8 cellular contexts compared by ENCODE assay signal in the genomic region with DNA sequence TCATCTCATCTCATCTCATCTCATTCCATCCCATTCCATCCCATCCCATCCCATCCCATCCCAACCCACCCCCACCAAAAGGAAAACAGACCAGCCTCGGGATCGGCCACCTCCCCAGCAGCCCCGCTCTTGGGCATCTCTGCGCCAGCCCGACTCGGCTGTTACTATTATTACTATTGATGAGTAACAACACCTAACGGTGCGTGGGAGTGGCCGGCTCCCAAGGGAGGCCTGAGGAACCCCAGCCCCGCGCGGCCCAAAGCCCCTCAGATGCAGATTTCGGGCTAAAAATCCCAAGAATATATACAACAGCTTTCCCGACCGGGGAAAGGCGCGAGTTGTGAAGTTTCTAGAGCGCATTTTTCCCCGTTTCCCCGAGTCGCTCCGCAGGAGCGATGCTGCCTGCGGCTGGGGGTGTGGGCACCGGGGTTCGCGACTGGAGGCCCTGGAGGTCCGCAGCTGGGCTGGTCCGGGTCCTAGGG. TPM values are rescaled to one million over a fixed set of nuclear protein-coding genes. Genes with fewer than 3 reads are reported as not detected.
DNase-seq lines count a peak whose midpoint lies in the region; ATAC-seq and TF ChIP-seq lines count a peak whose summit lies in the region.

No MANE protein-coding gene starts in this region.

- H3K4me3 Mint-ChIP-seq in GM23338 = peak overlapping the region; percentile 95
- peak overlapping the region; percentile 85 for H3K4me3 Mint-ChIP-seq in activated naive CD8-positive, alpha-beta T cell treated with anti-CD3 and anti-CD28 coated beads, Interleukin-2, amount 10 ng/mL, durations not matched to agents 7 days and 5 days
- H3K4me3 Mint-ChIP-seq in immature natural killer cell = peak overlapping the region; percentile 84 to 88 (median 87)

- H3K36me3 ChIP-seq in GM23338 (ENCODE audit: insufficient read depth) = no peaks in the 10 kb centered on the region
- H3K36me3 ChIP-seq in MG63 = peaks cover 8% of the 10 kb centered on the region; the same call in 1 of the 2 replicates

- H3K9me2 ChIP-seq in GM23338 (ENCODE audit: insufficient read depth) = no peaks in the 10 kb centered on the region

- peaks cover 49% of the 10 kb centered on the region for H3K79me2 ChIP-seq in GM23338 (replicated peaks; ENCODE audit: insufficient read depth)

- H2AFZ ChIP-seq in GM23338 = peak overlapping the region; percentile 89

- no peak for TF ChIP-seq CTCF in GM23338 (conservative IDR thresholded peaks at IDR 0.05; ENCODE audit: low read depth in 2 of 2)

- peak; percentile 13 for ATAC-seq in GM18499 (IDR thresholded peaks at IDR 0.05; ENCODE audit: insufficient read depth, unreplicated experiment)
- ATAC-seq in GM23338 = peak; percentile 4; the same call in 2 of the 3 replicates
- ATAC-seq in activated naive CD8-positive, alpha-beta T cell treated with anti-CD3 and anti-CD28 coated beads, Interleukin-2, amount 10 ng/mL, durations not matched to agents 7 days and 5 days (ENCODE audit: low read depth) = peak; percentile 5

- H3F3A ChIP-seq in GM23338 (replicated peaks; ENCODE audit: low read depth) = no peaks in the 10 kb centered on the region

- H3K4me3 ChIP-seq in GM23338 = peak overlapping the region; percentile 94
- H3K4me3 ChIP-seq in MG63 = peak overlapping the region; percentile 93

- H4K20me1 ChIP-seq in GM23338 (replicated peaks; ENCODE audit: insufficient read depth) = peaks cover 9% of the 10 kb centered on the region; the same call in 1 of the 2 replicates

- peaks cover 10% of the 10 kb centered on the region; the same call in 1 of the 3 replicates for H3K36me3 Mint-ChIP-seq in GM23338 (ENCODE audit: low read depth)
- no peaks in the 10 kb centered on the region for H3K36me3 Mint-ChIP-seq in activated naive CD8-positive, alpha-beta T cell treated with anti-CD3 and anti-CD28 coated beads, Interleukin-2, amount 10 ng/mL, durations not matched to agents 7 days and 5 days
- H3K36me3 Mint-ChIP-seq in immature natural killer cell = no peaks in the 10 kb centered on the region

- H3K4me1 Mint-ChIP-seq in GM23338 (peaks cover 16% of the 10 kb centered on the region), immature natural killer cell (peaks cover 13 to 21% of the 10 kb centered on the region in 2 donors)
- H3K4me1 Mint-ChIP-seq in activated naive CD8-positive, alpha-beta T cell treated with anti-CD3 and anti-CD28 coated beads, Interleukin-2, amount 10 ng/mL, durations not matched to agents 7 days and 5 days = peaks cover 17% of the 10 kb centered on the region

- POLR2A ChIA-PET in activated naive CD8-positive, alpha-beta T cell treated with anti-CD3 and anti-CD28 coated beads, Interleukin-2, amount 10 ng/mL, durations not matched to agents 7 days and 5 days (lab: Charles Lee) = interaction anchor here (1.2 to 1.5 kb wide), 2 partner anchors 88 to 89 kb away, joined by 3 read pairs; a partner anchor contains a TSS

- no peaks in the 10 kb centered on the region for H3K9me3 ChIP-seq in MG63

- H3K27ac Mint-ChIP-seq in GM23338 (no peak overlapping the region), immature natural killer cell (peak overlapping the region in 2 of 6 donors; percentile 59 to 71)
- H3K27ac Mint-ChIP-seq in activated naive CD8-positive, alpha-beta T cell treated with anti-CD3 and anti-CD28 coated beads, Interleukin-2, amount 10 ng/mL, durations not matched to agents 7 days and 5 days = peak overlapping the region; percentile 62

- H3K27me3 ChIP-seq in GM23338 (ENCODE audit: insufficient read depth) (peaks cover 12% of the 10 kb centered on the region), MG63 (no peaks in the 10 kb centered on the region)

- peaks cover 17% of the 10 kb centered on the region for H3K4me1 ChIP-seq in GM23338 (ENCODE audit: insufficient read depth)

- no peak for DNase-seq in GM23338 (ENCODE audit: low spot score)
- peak; percentile 57 for DNase-seq in MG63
- no peak for DNase-seq in activated naive CD8-positive, alpha-beta T cell treated with anti-CD3 and anti-CD28 coated beads, Interleukin-2, amount 10 ng/mL, durations not matched to agents 7 days and 5 days
- no peak for DNase-seq in immature natural killer cell
- DNase-seq in stimulated activated CD4-positive, alpha-beta T cell treated with anti-CD3 and anti-CD28 coated beads, Interleukin-1b, Interleukin-23, amount 100 ng/mL, for 4 hours (ENCODE audit: low read depth in 2 of 2) = peak; percentile 15 to 21
- no peak for DNase-seq in mesenteric fat pad (ENCODE audit: low spot score)
- DNase-seq in C1 segment of cervical spinal cord (lab: John Stamatoyannopoulos, UW) = no peak

- peaks cover 11% of the 10 kb centered on the region for H3K27me3 Mint-ChIP-seq in GM23338 (ENCODE audit: insufficient read depth, low read depth, poor library complexity)
- peaks cover 19% of the 10 kb centered on the region for H3K27me3 Mint-ChIP-seq in activated naive CD8-positive, alpha-beta T cell treated with anti-CD3 and anti-CD28 coated beads, Interleukin-2, amount 10 ng/mL, durations not matched to agents 7 days and 5 days
- H3K27me3 Mint-ChIP-seq in immature natural killer cell (ENCODE audit: low read depth in 3 of 3) = peaks cover 10 to 17% (median 14%) of the 10 kb centered on the region in 3 donors

- H3K4me2 ChIP-seq in GM23338 = peak overlapping the region; percentile 92

- H3K27ac ChIP-seq in GM23338 (ENCODE audit: low read depth) = no peak overlapping the region

- no peaks in the 10 kb centered on the region for H3K9me3 Mint-ChIP-seq in GM23338
- no peaks in the 10 kb centered on the region for H3K9me3 Mint-ChIP-seq in activated naive CD8-positive, alpha-beta T cell treated with anti-CD3 and anti-CD28 coated beads, Interleukin-2, amount 10 ng/mL, durations not matched to agents 7 days and 5 days
- no peaks in the 10 kb centered on the region for H3K9me3 Mint-ChIP-seq in immature natural killer cell

TF ChIP-seq in GM23338, 12 proteins besides CTCF, POLR2A, EP300 and RAD21 (continues in another document):
- no peak for TF ChIP-seq JUNB (IDR thresholded peaks at IDR 0.05; ENCODE audit: unreplicated experiment)
- TF ChIP-seq, protein P1, sequence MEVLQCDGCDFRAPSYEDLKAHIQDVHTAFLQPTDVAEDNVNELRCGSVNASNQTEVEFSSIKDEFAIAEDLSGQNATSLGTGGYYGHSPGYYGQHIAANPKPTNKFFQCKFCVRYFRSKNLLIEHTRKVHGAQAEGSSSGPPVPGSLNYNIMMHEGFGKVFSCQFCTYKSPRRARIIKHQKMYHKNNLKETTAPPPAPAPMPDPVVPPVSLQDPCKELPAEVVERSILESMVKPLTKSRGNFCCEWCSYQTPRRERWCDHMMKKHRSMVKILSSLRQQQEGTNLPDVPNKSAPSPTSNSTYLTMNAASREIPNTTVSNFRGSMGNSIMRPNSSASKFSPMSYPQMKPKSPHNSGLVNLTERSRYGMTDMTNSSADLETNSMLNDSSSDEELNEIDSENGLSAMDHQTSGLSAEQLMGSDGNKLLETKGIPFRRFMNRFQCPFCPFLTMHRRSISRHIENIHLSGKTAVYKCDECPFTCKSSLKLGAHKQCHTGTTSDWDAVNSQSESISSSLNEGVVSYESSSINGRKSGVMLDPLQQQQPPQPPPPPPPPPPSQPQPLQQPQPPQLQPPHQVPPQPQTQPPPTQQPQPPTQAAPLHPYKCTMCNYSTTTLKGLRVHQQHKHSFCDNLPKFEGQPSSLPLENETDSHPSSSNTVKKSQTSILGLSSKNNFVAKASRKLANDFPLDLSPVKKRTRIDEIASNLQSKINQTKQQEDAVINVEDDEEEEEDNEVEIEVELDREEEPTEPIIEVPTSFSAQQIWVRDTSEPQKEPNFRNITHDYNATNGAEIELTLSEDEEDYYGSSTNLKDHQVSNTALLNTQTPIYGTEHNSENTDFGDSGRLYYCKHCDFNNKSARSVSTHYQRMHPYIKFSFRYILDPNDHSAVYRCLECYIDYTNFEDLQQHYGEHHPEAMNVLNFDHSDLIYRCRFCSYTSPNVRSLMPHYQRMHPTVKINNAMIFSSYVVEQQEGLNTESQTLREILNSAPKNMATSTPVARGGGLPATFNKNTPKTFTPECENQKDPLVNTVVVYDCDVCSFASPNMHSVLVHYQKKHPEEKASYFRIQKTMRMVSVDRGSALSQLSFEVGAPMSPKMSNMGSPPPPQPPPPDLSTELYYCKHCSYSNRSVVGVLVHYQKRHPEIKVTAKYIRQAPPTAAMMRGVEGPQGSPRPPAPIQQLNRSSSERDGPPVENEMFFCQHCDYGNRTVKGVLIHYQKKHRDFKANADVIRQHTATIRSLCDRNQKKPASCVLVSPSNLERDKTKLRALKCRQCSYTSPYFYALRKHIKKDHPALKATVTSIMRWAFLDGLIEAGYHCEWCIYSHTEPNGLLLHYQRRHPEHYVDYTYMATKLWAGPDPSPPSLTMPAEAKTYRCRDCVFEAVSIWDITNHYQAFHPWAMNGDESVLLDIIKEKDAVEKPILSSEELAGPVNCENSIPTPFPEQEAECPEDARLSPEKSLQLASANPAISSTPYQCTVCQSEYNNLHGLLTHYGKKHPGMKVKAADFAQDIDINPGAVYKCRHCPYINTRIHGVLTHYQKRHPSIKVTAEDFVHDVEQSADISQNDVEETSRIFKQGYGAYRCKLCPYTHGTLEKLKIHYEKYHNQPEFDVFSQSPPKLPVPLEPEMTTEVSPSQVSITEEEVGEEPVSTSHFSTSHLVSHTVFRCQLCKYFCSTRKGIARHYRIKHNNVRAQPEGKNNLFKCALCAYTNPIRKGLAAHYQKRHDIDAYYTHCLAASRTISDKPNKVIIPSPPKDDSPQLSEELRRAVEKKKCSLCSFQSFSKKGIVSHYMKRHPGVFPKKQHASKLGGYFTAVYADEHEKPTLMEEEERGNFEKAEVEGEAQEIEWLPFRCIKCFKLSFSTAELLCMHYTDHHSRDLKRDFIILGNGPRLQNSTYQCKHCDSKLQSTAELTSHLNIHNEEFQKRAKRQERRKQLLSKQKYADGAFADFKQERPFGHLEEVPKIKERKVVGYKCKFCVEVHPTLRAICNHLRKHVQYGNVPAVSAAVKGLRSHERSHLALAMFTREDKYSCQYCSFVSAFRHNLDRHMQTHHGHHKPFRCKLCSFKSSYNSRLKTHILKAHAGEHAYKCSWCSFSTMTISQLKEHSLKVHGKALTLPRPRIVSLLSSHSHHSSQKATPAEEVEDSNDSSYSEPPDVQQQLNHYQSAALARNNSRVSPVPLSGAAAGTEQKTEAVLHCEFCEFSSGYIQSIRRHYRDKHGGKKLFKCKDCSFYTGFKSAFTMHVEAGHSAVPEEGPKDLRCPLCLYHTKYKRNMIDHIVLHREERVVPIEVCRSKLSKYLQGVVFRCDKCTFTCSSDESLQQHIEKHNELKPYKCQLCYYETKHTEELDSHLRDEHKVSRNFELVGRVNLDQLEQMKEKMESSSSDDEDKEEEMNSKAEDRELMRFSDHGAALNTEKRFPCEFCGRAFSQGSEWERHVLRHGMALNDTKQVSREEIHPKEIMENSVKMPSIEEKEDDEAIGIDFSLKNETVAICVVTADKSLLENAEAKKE (CRISPR knock-in tag; IDR thresholded peaks at IDR 0.05) = no peak

RNA-seq across cellular contexts. Expression of a gene that starts 0.6 kb away (rescaled TPM):
- total RNA-seq in GM23338 (2014; rRNA removed; shearing (Covaris generic)) = 10.2 and 12.5 TPM in 2 replicates
- polyA plus RNA-seq in GM23338 (2016; fragmentation: Nextera tagmentation; extraction: Ambion mirVana) (2.2 and 2.5 TPM in 2 replicates), immature natural killer cell (under 1 TPM; 0.07 to 0.31 (median 0.09) TPM)
- total RNA-seq in MG63 (2014; rRNA removed; shearing (Covaris generic); ENCODE audit: low replicate concordance) = 10.9 and 11.8 TPM in 2 replicates
- total RNA-seq in activated naive CD8-positive, alpha-beta T cell treated with anti-CD3 and anti-CD28 coated beads, Interleukin-2, amount 10 ng/mL, durations not matched to agents 7 days and 5 days = 1 to 10 TPM; 3.4 to 4.1 TPM
- total RNA-seq in mesenteric fat pad = 7.1 TPM

Comparison
In these comparisons a context has a peak if more than half of its experiments do, and no peak if none do; other contexts are left out.
1. DNase-seq: peak in MG63 (single experiment) and stimulated activated CD4-positive, alpha-beta T cell treated with anti-CD3 and anti-CD28 coated beads, Interleukin-1b, Interleukin-23, amount 100 ng/mL, for 4 hours (2 of 2); none in GM23338 (single experiment), activated naive CD8-positive, alpha-beta T cell treated with anti-CD3 and anti-CD28 coated beads, Interleukin-2, amount 10 ng/mL, durations not matched to agents 7 days and 5 days (single experiment), immature natural killer cell (0 of 3), mesenteric fat pad (single experiment) and C1 segment of cervical spinal cord (0 of 14).
2. Peak in every context shown above with its lines, with median percentiles within 50 percentile points of each other: ATAC-seq and H3K4me3 Mint-ChIP-seq.